ENCODE assay signal across 20 cellular contexts in genomic region chr13:24202215-24202614, GRCh38.
"Had no signal": no experiment of that assay in that cellular context is flagged by ENCODE, and none has a peak within 500 bp of the region (broad histone marks: within the 10 kb centered on the region; RNA-seq: fewer than 3 reads in every experiment).

No MANE protein-coding gene starts in this region.

- H3K36me3 Mint-ChIP-seq: activated naive CD4-positive, alpha-beta T cell treated with anti-CD3 and anti-CD28 coated beads, Interleukin-2, amount 50 U/mL, for 72 hours; naive B cell had no signal

- H3K27ac Mint-ChIP-seq: activated CD4-positive, alpha-beta memory T cell treated with anti-CD3 and anti-CD28 coated beads, Interleukin-2, amount 10 ng/mL, durations not matched to agents 7 days and 5 days; activated CD4-positive, alpha-beta T cell treated with anti-CD3 and anti-CD28 coated beads, Interleukin-2, amount 10 ng/mL, durations not matched to agents 7 days and 5 days; activated naive CD4-positive, alpha-beta T cell treated with anti-CD3 and anti-CD28 coated beads, Interleukin-2, amount 50 U/mL, for 72 hours; activated T-helper 2 cell treated with anti-CD3 and anti-CD28 coated beads, Interferon-gamma antibody, Interleukin-2, Interleukin-4, amounts not matched to agents 10 μg/mL and 5 μg/mL and 100 μg/mL, durations not matched to agents 14 hours and 24 hours and 36 hours; naive B cell; T-helper 1 cell treated with Interleukin-12 subunit alpha and Interleukin-12 subunit beta and Interleukin-4 antibody, amounts not matched to agents 30 μg/mL and 1 μg/mL, for 36 hours had no signal

- DNase-seq: activated CD4-positive, alpha-beta memory T cell treated with anti-CD3 and anti-CD28 coated beads, Interleukin-2, amount 10 ng/mL, durations not matched to agents 7 days and 5 days; activated CD4-positive, alpha-beta T cell treated with anti-CD3 and anti-CD28 coated beads, Interleukin-2, amount 10 ng/mL, durations not matched to agents 7 days and 5 days; activated CD4-positive, CD25-positive, alpha-beta regulatory T cell treated with anti-CD3 and anti-CD28 coated beads, Interleukin-2, amount 50 U/mL, for 72 hours; activated T-cell treated with anti-CD3 and anti-CD28 coated beads, Interleukin-2, amount 50 U/mL, for 48 hours; effector CD8-positive, alpha-beta T cell; mammary epithelial cell; naive B cell; nephron progenitor cell; retina; spleen; stimulated activated CD4-positive, alpha-beta T cell treated with anti-CD3 and anti-CD28 coated beads, Interleukin-2, amount 100 ng/mL, for 48 hours; stimulated activated naive CD8-positive, alpha-beta T cell treated with anti-CD3 and anti-CD28 coated beads, Interleukin-15, Interleukin-2, amounts not matched to agents 100 U/mL and 50 U/mL, for 24 hours; SW 1271; T-helper 9 cell; upper lobe of right lung; WERI-Rb-1 had no signal

- H3K4me3 Mint-ChIP-seq: activated CD4-positive, alpha-beta memory T cell treated with anti-CD3 and anti-CD28 coated beads, Interleukin-2, amount 10 ng/mL, durations not matched to agents 7 days and 5 days; activated CD4-positive, alpha-beta T cell treated with anti-CD3 and anti-CD28 coated beads, Interleukin-2, amount 10 ng/mL, durations not matched to agents 7 days and 5 days; naive B cell; nephron progenitor cell; T-helper 1 cell treated with Interleukin-12 subunit alpha and Interleukin-12 subunit beta and Interleukin-4 antibody, amounts not matched to agents 30 μg/mL and 1 μg/mL, for 36 hours had no signal

- H3K27ac ChIP-seq: neutrophil, spleen, upper lobe of right lung, WERI-Rb-1 had no signal

- H3K4me3 ChIP-seq: spleen, upper lobe of right lung had no signal

- H3K9me3 Mint-ChIP-seq: activated CD4-positive, alpha-beta memory T cell treated with anti-CD3 and anti-CD28 coated beads, Interleukin-2, amount 10 ng/mL, durations not matched to agents 7 days and 5 days; activated CD4-positive, alpha-beta T cell treated with anti-CD3 and anti-CD28 coated beads, Interleukin-2, amount 10 ng/mL, durations not matched to agents 7 days and 5 days; activated naive CD4-positive, alpha-beta T cell treated with anti-CD3 and anti-CD28 coated beads, Interleukin-2, amount 50 U/mL, for 72 hours; activated T-helper 2 cell treated with anti-CD3 and anti-CD28 coated beads, Interferon-gamma antibody, Interleukin-2, Interleukin-4, amounts not matched to agents 10 μg/mL and 5 μg/mL and 100 μg/mL, durations not matched to agents 14 hours and 24 hours and 36 hours; naive B cell; nephron progenitor cell; T-helper 1 cell treated with Interleukin-12 subunit alpha and Interleukin-12 subunit beta and Interleukin-4 antibody, amounts not matched to agents 30 μg/mL and 1 μg/mL, for 36 hours had no signal

- H3K9me3 ChIP-seq: neutrophil, spleen, upper lobe of right lung had no signal

- H3K36me3 ChIP-seq: neutrophil, spleen, upper lobe of right lung, WERI-Rb-1 had no signal

- ATAC-seq: activated naive CD4-positive, alpha-beta T cell treated with anti-CD3 and anti-CD28 coated beads, Interleukin-2, amount 50 U/mL, for 72 hours; stimulated activated naive CD8-positive, alpha-beta T cell treated with anti-CD3 and anti-CD28 coated beads, Interleukin-15, Interleukin-2, amounts not matched to agents 100 U/mL and 50 U/mL, for 24 hours; upper lobe of right lung had no signal

- H3K27me3 ChIP-seq: neutrophil, spleen, upper lobe of right lung had no signal

- H3K27me3 Mint-ChIP-seq: activated CD4-positive, alpha-beta memory T cell treated with anti-CD3 and anti-CD28 coated beads, Interleukin-2, amount 10 ng/mL, durations not matched to agents 7 days and 5 days; activated CD4-positive, alpha-beta T cell treated with anti-CD3 and anti-CD28 coated beads, Interleukin-2, amount 10 ng/mL, durations not matched to agents 7 days and 5 days had no signal
